ENCODE assay signal across 1 cellular context in genomic region chr11:57668467-57668890, GRCh38.
A peak's percentile ranks its signal among the peaks of the same experiment; 100 is the strongest.
TF ChIP-seq lines count a peak whose summit lies in the region.

No MANE protein-coding gene starts in this region.

TF ChIP-seq in HepG2, 621 proteins besides CTCF, POLR2A, EP300 and RAD21 (continues in another document):
- TF ChIP-seq TARDBP (CRISPR knock-in tag; IDR thresholded peaks at IDR 0.05) (no peak), ZFP82 (CRISPR knock-in tag; IDR thresholded peaks at IDR 0.05; ENCODE audit: borderline replicate concordance) (no peak), SIN3A (IDR thresholded peaks at IDR 0.05; ENCODE audit: borderline replicate concordance, low read depth, low read length) (0 out of 2 replicates have a peak, but pooled peaks have one; percentile 8), GLI4 (CRISPR knock-in tag; IDR thresholded peaks at IDR 0.05; ENCODE audit: borderline replicate concordance) (peak; percentile 82; the same call in 1 of the 2 replicates), SRSF1 (optimal IDR thresholded peaks at IDR 0.05; ENCODE audit: low read depth, low read length) (peak; percentile 20), PHF5A (CRISPR knock-in tag; IDR thresholded peaks at IDR 0.05; ENCODE audit: low read depth, unreplicated experiment) (no peak), FIP1L1 (IDR thresholded peaks at IDR 0.05; ENCODE audit: borderline replicate concordance, insufficient read depth, low read depth, low read length) (no peak), IRF2 (CRISPR knock-in tag; IDR thresholded peaks at IDR 0.05) (no peak), SAFB2 (CRISPR knock-in tag; IDR thresholded peaks at IDR 0.05; ENCODE audit: borderline replicate concordance, low read depth) (0 out of 2 replicates have a peak, but pooled peaks have one; percentile 7), TRIM24 (CRISPR knock-in tag; IDR thresholded peaks at IDR 0.05) (no peak), ZFP91 (CRISPR knock-in tag; IDR thresholded peaks at IDR 0.05; ENCODE audit: borderline replicate concordance) (no peak; the same call in 1 of the 2 replicates), ZNF720 (CRISPR knock-in tag; IDR thresholded peaks at IDR 0.05) (no peak), NR0B2 (CRISPR knock-in tag; IDR thresholded peaks at IDR 0.05) (no peak), SUZ12 (IDR thresholded peaks at IDR 0.05; ENCODE audit: low read depth, low read length) (no peak), CEBPG (CRISPR knock-in tag; IDR thresholded peaks at IDR 0.05) (no peak), NCOA2 (CRISPR knock-in tag; IDR thresholded peaks at IDR 0.05) (no peak), ZBTB26 (CRISPR knock-in tag; IDR thresholded peaks at IDR 0.05; ENCODE audit: borderline replicate concordance) (no peak), ZBTB38 (CRISPR knock-in tag; IDR thresholded peaks at IDR 0.05) (no peak), TOPORS (CRISPR knock-in tag; IDR thresholded peaks at IDR 0.05) (no peak), ZNF224 (CRISPR knock-in tag; IDR thresholded peaks at IDR 0.05) (no peak), TERF1 (CRISPR knock-in tag; IDR thresholded peaks at IDR 0.05) (no peak), ZNF530 (CRISPR knock-in tag; IDR thresholded peaks at IDR 0.05; ENCODE audit: low read depth) (0 out of 2 replicates have a peak, but pooled peaks have one; percentile 2), SATB2 (CRISPR knock-in tag; IDR thresholded peaks at IDR 0.05) (no peak), ZMYM2 (CRISPR knock-in tag; IDR thresholded peaks at IDR 0.05) (no peak), ZNF576 (CRISPR knock-in tag; IDR thresholded peaks at IDR 0.05) (no peak), ZNF577 (CRISPR knock-in tag; IDR thresholded peaks at IDR 0.05; ENCODE audit: borderline replicate concordance, low read depth) (no peak), SALL2 (CRISPR knock-in tag; IDR thresholded peaks at IDR 0.05) (no peak), TOE1 (CRISPR knock-in tag; IDR thresholded peaks at IDR 0.05) (no peak), TAF15 (IDR thresholded peaks at IDR 0.05; ENCODE audit: low read depth, low read length, poor library complexity, severe bottlenecking) (no peak), ZNF629 (CRISPR knock-in tag; conservative IDR thresholded peaks at IDR 0.05) (no peak), CREB3 (CRISPR knock-in tag; IDR thresholded peaks at IDR 0.05) (no peak), ISL2 (CRISPR knock-in tag; IDR thresholded peaks at IDR 0.05) (peak; percentile 16; the same call in 1 of the 2 replicates), ZNF816 (CRISPR knock-in tag; IDR thresholded peaks at IDR 0.05; ENCODE audit: borderline replicate concordance) (no peak), BCL6 (CRISPR knock-in tag; IDR thresholded peaks at IDR 0.05) (no peak), ZNF703 (CRISPR knock-in tag; IDR thresholded peaks at IDR 0.05; ENCODE audit: borderline replicate concordance) (no peak), CCAR2 (optimal IDR thresholded peaks at IDR 0.05; ENCODE audit: low read depth, low read length) (no peak), SP140L (CRISPR knock-in tag; IDR thresholded peaks at IDR 0.05; ENCODE audit: borderline replicate concordance) (no peak), RFX1 (IDR thresholded peaks at IDR 0.05) (no peak), EZH2 (conservative IDR thresholded peaks at IDR 0.05; ENCODE audit: low read depth, low read length) (no peak), ELK4 (CRISPR knock-in tag; IDR thresholded peaks at IDR 0.05; ENCODE audit: borderline replicate concordance) (no peak), SCMH1 (CRISPR knock-in tag; IDR thresholded peaks at IDR 0.05; ENCODE audit: borderline replicate concordance) (no peak), ZNF407 (CRISPR knock-in tag; IDR thresholded peaks at IDR 0.05; ENCODE audit: not compliant biosample characterization) (peak; percentile 4), ZNF512 (CRISPR knock-in tag; IDR thresholded peaks at IDR 0.05) (no peak), ZNF724P (CRISPR knock-in tag; IDR thresholded peaks at IDR 0.05; ENCODE audit: borderline replicate concordance) (no peak), NFYC (CRISPR knock-in tag; IDR thresholded peaks at IDR 0.05) (no peak), ZNF510 (CRISPR knock-in tag; IDR thresholded peaks at IDR 0.05; ENCODE audit: low read depth) (no peak), ZBTB44 (CRISPR knock-in tag; IDR thresholded peaks at IDR 0.05) (no peak)
